Comparison of ENCODE assay signal across 15 cellular contexts in genomic region chr3:53242642-53243041, GRCh38. TPM values are rescaled to one million over a fixed set of nuclear protein-coding genes. Genes with fewer than 3 reads are reported as not detected.
DNase-seq lines count a peak whose midpoint lies in the region; ATAC-seq and TF ChIP-seq lines count a peak whose summit lies in the region.
"Had no signal": no experiment of that assay in that cellular context is flagged by ENCODE, and none has a peak within 500 bp of the region (broad histone marks: within the 10 kb centered on the region; RNA-seq: fewer than 3 reads in every experiment).

No MANE protein-coding gene starts in this region.

- H3K36me3 Mint-ChIP-seq in MCF 10A (ENCODE audit: insufficient read depth, unreplicated experiment) = peaks cover 57% of the 10 kb centered on the region
- peaks cover 0 to 56% (median 9%) of the 10 kb centered on the region in 3 donors for H3K36me3 Mint-ChIP-seq in CD8-positive, alpha-beta memory T cell

- H3K27ac Mint-ChIP-seq in MCF 10A (ENCODE audit: low read depth, unreplicated experiment) = peak overlapping the region; percentile 67
- H3K27ac Mint-ChIP-seq in CD8-positive, alpha-beta memory T cell = peak overlapping the region in 1 of 8 donors; percentile 33

- POLR2A ChIA-PET in MCF 10A (lab: Yijun Ruan, JAX) = interaction anchor here (1.3 kb wide), 1 partner anchor 12 kb away, joined by 4 read pairs; no protein-coding TSS in a partner anchor
- POLR2A ChIA-PET in CD8-positive, alpha-beta memory T cell (lab: Charles Lee) = no interaction called here

- no TSS peak for BruUV-seq in MCF 10A (replicated peaks; lab: Mats Ljungman, UMichigan)

- TF ChIP-seq POLR2A in breast epithelium (IDR thresholded peaks at IDR 0.05) = no peak

- no peak for ATAC-seq in HG03442 (IDR thresholded peaks at IDR 0.05; ENCODE audit: unreplicated experiment)
- ATAC-seq in HG02588 (IDR thresholded peaks at IDR 0.05; ENCODE audit: unreplicated experiment) = no peak
- ATAC-seq: activated CD8-positive, alpha-beta T cell treated with anti-CD3 and anti-CD28 coated beads, Interleukin-2, amount 10 ng/mL, durations not matched to agents 7 days and 5 days had no signal

- H3K9me3 Mint-ChIP-seq in MCF 10A (ENCODE audit: unreplicated experiment) = no peaks in the 10 kb centered on the region
- H3K9me3 Mint-ChIP-seq in CD8-positive, alpha-beta memory T cell = no peaks in the 10 kb centered on the region
- H3K9me3 Mint-ChIP-seq: neural crest cell; T-helper 1 cell treated with Interleukin-12 subunit alpha and Interleukin-12 subunit beta and Interleukin-4 antibody, amounts not matched to agents 30 μg/mL and 1 μg/mL, for 36 hours had no signal

- intact Hi-C loops in MCF 10A (cut with micrococcal nuclease) (no loop called here), breast epithelium (cut with DNase I; ENCODE audit: low total_unique reads) (no loop called here)

- DNase-seq in MCF 10A (ENCODE audit: unreplicated experiment) (peak; percentile 32), breast epithelium (ENCODE audit: low spot score in 2 of 2) (no peak), epithelial cell of prostate (ENCODE audit: low read depth, low spot score) (no peak), epidermal melanocyte (ENCODE audit: insufficient read length, low spot score) (no peak)
- no peak for DNase-seq in CD8-positive, alpha-beta memory T cell
- DNase-seq: activated CD8-positive, alpha-beta T cell treated with anti-CD3 and anti-CD28 coated beads, Interleukin-2, amount 10 ng/mL, durations not matched to agents 7 days and 5 days; activated naive CD4-positive, alpha-beta T cell treated with anti-CD3 and anti-CD28 coated beads, Interleukin-2, amount 50 U/mL, for 16 hours; effector memory CD4-positive, alpha-beta T cell; NCI-H187; stimulated activated naive CD4-positive, alpha-beta T cell had no signal

- H3K4me3 ChIP-seq in breast epithelium (no peak overlapping the region), mucosa of stomach (ENCODE audit: low read length) (no peak overlapping the region)
- H3K4me3 ChIP-seq in CD8-positive, alpha-beta memory T cell (ENCODE audit: low read length) = no peak overlapping the region

- no peaks in the 10 kb centered on the region for H3K27me3 ChIP-seq in breast epithelium
- H3K27me3 ChIP-seq in mucosa of stomach (ENCODE audit: control insufficient read depth, insufficient read depth, low read length) = no peaks in the 10 kb centered on the region
- H3K27me3 ChIP-seq in CD8-positive, alpha-beta memory T cell (ENCODE audit: insufficient read depth, low read length, poor library complexity, severe bottlenecking) = no peaks in the 10 kb centered on the region

- peaks cover 27% of the 10 kb centered on the region for H3K4me1 Mint-ChIP-seq in MCF 10A (ENCODE audit: insufficient read depth, unreplicated experiment)
- peaks cover 10 to 23% (median 23%) of the 10 kb centered on the region in 3 donors for H3K4me1 Mint-ChIP-seq in CD8-positive, alpha-beta memory T cell

- H3K9me3 ChIP-seq in breast epithelium = no peaks in the 10 kb centered on the region
- H3K9me3 ChIP-seq in mucosa of stomach (ENCODE audit: control insufficient read depth, low read length) = no peaks in the 10 kb centered on the region
- H3K9me3 ChIP-seq in CD8-positive, alpha-beta memory T cell (ENCODE audit: low read length) = no peaks in the 10 kb centered on the region

- H3K4me3 Mint-ChIP-seq in MCF 10A (ENCODE audit: unreplicated experiment) = no peak overlapping the region
- no peak overlapping the region for H3K4me3 Mint-ChIP-seq in CD8-positive, alpha-beta memory T cell
- H3K4me3 Mint-ChIP-seq: activated CD8-positive, alpha-beta T cell treated with anti-CD3 and anti-CD28 coated beads, Interleukin-2, amount 10 ng/mL, durations not matched to agents 7 days and 5 days; T-helper 1 cell treated with Interleukin-12 subunit alpha and Interleukin-12 subunit beta and Interleukin-4 antibody, amounts not matched to agents 30 μg/mL and 1 μg/mL, for 36 hours had no signal

- H3K4me1 ChIP-seq in breast epithelium = no peaks in the 10 kb centered on the region
- peaks cover 43% of the 10 kb centered on the region for H3K4me1 ChIP-seq in mucosa of stomach (ENCODE audit: control insufficient read depth, insufficient read depth, low read length)
- no peaks in the 10 kb centered on the region for H3K4me1 ChIP-seq in CD8-positive, alpha-beta memory T cell (ENCODE audit: insufficient read depth, low read length)

- H3K27me3 Mint-ChIP-seq in MCF 10A (ENCODE audit: insufficient read depth, unreplicated experiment) = no peaks in the 10 kb centered on the region
- H3K27me3 Mint-ChIP-seq in CD8-positive, alpha-beta memory T cell = no peaks in the 10 kb centered on the region

- H3K9ac ChIP-seq in mucosa of stomach (ENCODE audit: low read length) = peak overlapping the region; percentile 4

- H3K36me3 ChIP-seq in breast epithelium (no peaks in the 10 kb centered on the region), mucosa of stomach (ENCODE audit: control insufficient read depth, insufficient read depth, low read length) (peaks cover 20% of the 10 kb centered on the region)
- peaks cover 23% of the 10 kb centered on the region for H3K36me3 ChIP-seq in CD8-positive, alpha-beta memory T cell (ENCODE audit: insufficient read depth, low read length)

- CTCF ChIA-PET in MCF 10A (lab: Yijun Ruan, JAX) = interaction anchor here (0.6 kb wide), 1 partner anchor 57 kb away, joined by 3 read pairs; no protein-coding TSS in a partner anchor
- CTCF ChIA-PET in CD8-positive, alpha-beta memory T cell (lab: Charles Lee) = interaction anchor here (0.9 kb wide), 1 partner anchor 22 kb away, joined by 3 read pairs; no protein-coding TSS in a partner anchor

- TF ChIP-seq CTCF in MCF 10A (IDR thresholded peaks at IDR 0.05; ENCODE audit: unreplicated experiment) (no peak), breast epithelium (IDR thresholded peaks at IDR 0.05) (no peak)

- H3K27ac ChIP-seq in breast epithelium (no peak overlapping the region), epithelial cell of prostate (peak overlapping the region; percentile 84)
- H3K27ac ChIP-seq in CD8-positive, alpha-beta memory T cell (ENCODE audit: low read depth, low read length) = no peak overlapping the region

RNA-seq across cellular contexts. Expression of gene TKT, which starts 13.2 kb away (rescaled TPM):
- total RNA-seq in MCF 10A (2022) (179 and 326 TPM in 2 replicates), breast epithelium (100 to 1,000 TPM; 130 to 273 (median 131) TPM)
- 100 to 1,000 TPM; 173 to 182 TPM for total RNA-seq in CD8-positive, alpha-beta memory T cell
- polyA plus RNA-seq in CD8-positive, alpha-beta memory T cell = 59.3 TPM
